In the genomic region with DNA sequence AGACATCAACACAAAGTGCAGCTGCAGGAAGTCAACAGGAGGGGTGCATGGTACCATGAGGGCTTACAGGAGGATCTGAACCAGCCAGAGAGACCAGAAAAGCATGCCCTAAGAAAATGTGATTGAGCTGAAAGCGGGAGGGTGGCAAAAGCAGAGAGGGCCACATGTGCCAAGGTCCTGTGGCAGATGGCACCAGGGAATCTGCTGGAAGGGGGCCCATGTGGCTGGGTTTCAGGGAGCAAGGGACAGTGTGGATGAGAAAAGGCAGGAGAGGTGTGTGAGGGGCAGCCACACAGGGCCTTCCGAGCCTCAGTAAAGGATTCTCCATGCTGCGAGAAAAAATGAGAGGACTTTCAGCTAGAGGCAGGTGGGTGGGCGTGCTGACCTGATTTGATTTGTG, we compare ENCODE assay signal across 29 cellular contexts.
"Had no signal": no experiment of that assay in that cellular context is flagged by ENCODE, and none has a peak within 500 bp of the region (broad histone marks: within the 10 kb centered on the region; RNA-seq: fewer than 3 reads in every experiment).

No MANE protein-coding gene starts in this region.

- H3K4me1 ChIP-seq: breast epithelium had no signal

- ATAC-seq: esophagus mucosa; foreskin keratinocyte; heart right ventricle; left lobe of liver; mucosa of descending colon; natural killer cell treated with Interleukin-12 subunit alpha and Interleukin-12 subunit beta and Interleukin-15 and Interleukin-18, amount 100 ng/mL, for 72 hours; right lobe of liver; stimulated activated naive CD8-positive, alpha-beta T cell treated with anti-CD3 and anti-CD28 coated beads, Interleukin-15, Interleukin-2, amounts not matched to agents 100 U/mL and 50 U/mL, for 24 hours; T-helper 17 cell had no signal

- H3K27ac ChIP-seq: heart right ventricle, neutrophil, right lobe of liver, thoracic aorta, vagina had no signal

- H3K9me3 ChIP-seq: breast epithelium, heart right ventricle, mucosa of descending colon, neutrophil, right lobe of liver, thoracic aorta, vagina had no signal

- H3K27me3 ChIP-seq: breast epithelium, foreskin keratinocyte, heart right ventricle, neutrophil, right lobe of liver, vagina had no signal

- DNase-seq: activated CD4-positive, alpha-beta memory T cell treated with anti-CD3 and anti-CD28 coated beads for 36 hours; activated CD4-positive, CD25-positive, alpha-beta regulatory T cell treated with anti-CD3 and anti-CD28 coated beads, Interleukin-2, amount 50 U/mL, for 72 hours; activated CD8-positive, alpha-beta memory T cell treated with anti-CD3 and anti-CD28 coated beads, Interleukin-2, amount 50 U/mL, for 4 hours; activated effector memory CD4-positive, alpha-beta T cell treated with anti-CD3 and anti-CD28 coated beads, Interleukin-2, amount 50 U/mL, for 16 hours; activated naive CD4-positive, alpha-beta T cell treated with anti-CD3 and anti-CD28 coated beads for 36 hours; activated T-cell treated with anti-CD3 and anti-CD28 coated beads, Interleukin-2, amount 50 U/mL, for 1 hour; amygdala; central memory CD4-positive, alpha-beta T cell; endodermal cell; foreskin keratinocyte; heart right ventricle; kidney glomerular epithelial cell; mucosa of descending colon; right lobe of liver; stimulated activated CD4-positive, alpha-beta T cell treated with anti-CD3 and anti-CD28 coated beads, Interleukin-12 subunit alpha, Interleukin-12 subunit beta, amount 100 ng/mL, for 4 hours; stimulated activated CD4-positive, alpha-beta T cell treated with anti-CD3 and anti-CD28 coated beads, Interleukin-4, amount 100 ng/mL, for 1 hour; stimulated activated naive CD8-positive, alpha-beta T cell treated with anti-CD3 and anti-CD28 coated beads, Interleukin-15, Interleukin-2, amounts not matched to agents 100 U/mL and 50 U/mL, for 24 hours; T-helper 17 cell; T1000 had no signal

- H3K9me3 Mint-ChIP-seq: activated CD4-positive, alpha-beta memory T cell treated with anti-CD3 and anti-CD28 coated beads for 36 hours; activated naive CD4-positive, alpha-beta T cell treated with anti-CD3 and anti-CD28 coated beads for 36 hours; endodermal cell had no signal

- H3K4me3 Mint-ChIP-seq: activated CD4-positive, alpha-beta memory T cell treated with anti-CD3 and anti-CD28 coated beads for 36 hours; activated naive CD4-positive, alpha-beta T cell treated with anti-CD3 and anti-CD28 coated beads for 36 hours; activated T-helper 1 cell treated with anti-CD3 and anti-CD28 coated beads, Interleukin-12 subunit alpha, Interleukin-12 subunit beta, Interleukin-2, Interleukin-4 antibody, amounts not matched to agents 30 ng/mL and 10 ng/mL and 1 ng/mL, durations not matched to agents 14 hours and 24 hours and 36 hours; endodermal cell; T-helper 17 cell; type B pancreatic cell had no signal

- H3K36me3 ChIP-seq: breast epithelium, heart right ventricle, neutrophil, right lobe of liver, thoracic aorta, vagina had no signal

- H3K4me3 ChIP-seq: breast epithelium, heart right ventricle, lung, mucosa of descending colon, right lobe of liver, thoracic aorta, vagina had no signal

- H3K36me3 Mint-ChIP-seq: activated CD4-positive, alpha-beta memory T cell treated with anti-CD3 and anti-CD28 coated beads for 36 hours; natural killer cell treated with Interleukin-12 subunit alpha and Interleukin-12 subunit beta and Interleukin-15 and Interleukin-18, amount 100 ng/mL, for 72 hours had no signal

- H3K27ac Mint-ChIP-seq: activated CD4-positive, alpha-beta memory T cell treated with anti-CD3 and anti-CD28 coated beads for 36 hours; activated naive CD4-positive, alpha-beta T cell treated with anti-CD3 and anti-CD28 coated beads for 36 hours; activated T-helper 1 cell treated with anti-CD3 and anti-CD28 coated beads, Interleukin-12 subunit alpha, Interleukin-12 subunit beta, Interleukin-2, Interleukin-4 antibody, amounts not matched to agents 30 ng/mL and 10 ng/mL and 1 ng/mL, durations not matched to agents 14 hours and 24 hours and 36 hours; endodermal cell; T-helper 17 cell; type B pancreatic cell had no signal
